ENCODE assay signal across 9 cellular contexts in genomic region chr10:45409347-45409746, GRCh38. TPM values are rescaled to one million over a fixed set of nuclear protein-coding genes. Genes with fewer than 3 reads are reported as not detected.
DNase-seq lines count a peak whose midpoint lies in the region; ATAC-seq and TF ChIP-seq lines count a peak whose summit lies in the region.
"Not testable (repeated sequence)": the region's sequence is repeated elsewhere in the genome, so short reads cannot be mapped to it uniquely, and the experiment has no call there.
"Had no signal": no experiment of that assay in that cellular context is flagged by ENCODE, and none has a peak within 500 bp of the region (broad histone marks: within the 10 kb centered on the region; RNA-seq: fewer than 3 reads in every experiment).

No MANE protein-coding gene starts in this region.

- not testable (repeated sequence) for DNase-seq in CD14-positive monocyte (ENCODE audit: low spot score); naive B cell; stomach

- H3K4me1 Mint-ChIP-seq in CD14-positive monocyte: peaks cover 52% of the 10 kb centered on the region
- peaks cover 25 to 34% (median 27%) of the 10 kb centered on the region in 3 donors for H3K4me1 Mint-ChIP-seq in IgD-negative memory B cell
- H3K4me1 Mint-ChIP-seq in activated T-helper 17 cell treated with anti-CD3 and anti-CD28 coated beads, Interleukin-2, amount 50 U/mL, for 72 hours: peaks cover 22% of the 10 kb centered on the region
- peaks cover 33 to 52% (median 50%) of the 10 kb centered on the region in 3 donors for H3K4me1 Mint-ChIP-seq in naive B cell

- not testable (repeated sequence) for H3K4me3 Mint-ChIP-seq in CD14-positive monocyte, IgD-negative memory B cell
- peak overlapping the region; percentile 71 for H3K4me3 Mint-ChIP-seq in activated T-helper 17 cell treated with anti-CD3 and anti-CD28 coated beads, Interleukin-2, amount 50 U/mL, for 72 hours
- H3K4me3 Mint-ChIP-seq in naive B cell: peak overlapping the region in 1 of 8 donors; percentile 39

- H3K9me3 ChIP-seq in endocrine pancreas (ENCODE audit: control insufficient read depth, low read length); neutrophil; stomach: not testable (repeated sequence)

- peak overlapping the region; percentile 24 for H3K4me3 ChIP-seq in endocrine pancreas (ENCODE audit: control insufficient read depth, insufficient read depth, low read length)
- not testable (repeated sequence) for H3K4me3 ChIP-seq in neutrophil (ENCODE audit: low read depth in 1 of 2, low read length in 1 of 2); stomach

- not testable (repeated sequence) for H3K27me3 Mint-ChIP-seq in CD14-positive monocyte (ENCODE audit: low read depth in 3 of 3); IgD-negative memory B cell; activated T-helper 17 cell treated with anti-CD3 and anti-CD28 coated beads, Interleukin-2, amount 50 U/mL, for 72 hours; naive B cell

- H3K27ac ChIP-seq in neutrophil (peak overlapping the region; percentile 48), stomach (peak overlapping the region in 3 of 5 donors; percentile 2 to 10 (median 7))

- not testable (repeated sequence) for TF ChIP-seq EP300 in stomach (IDR thresholded peaks at IDR 0.05)

- TF ChIP-seq CTCF in CD14-positive monocyte (IDR thresholded peaks at IDR 0.05); neutrophil (IDR thresholded peaks at IDR 0.05); stomach (IDR thresholded peaks at IDR 0.05): not testable (repeated sequence)

- not testable (repeated sequence) for TF ChIP-seq POLR2A in stomach (IDR thresholded peaks at IDR 0.05)

- not testable (repeated sequence) for H3K4me1 ChIP-seq in endocrine pancreas (ENCODE audit: control insufficient read depth, insufficient read depth, low read length); stomach
- H3K4me1 ChIP-seq in neutrophil (ENCODE audit: control insufficient read depth in 1 of 2, insufficient read depth in 1 of 2, low read depth in 1 of 2, low read length in 1 of 2): peaks cover 43 to 56% of the 10 kb centered on the region in 2 experiments

- H3K27me3 ChIP-seq in endocrine pancreas (ENCODE audit: control insufficient read depth, insufficient read depth, low read length); neutrophil; stomach: not testable (repeated sequence)

- not testable (repeated sequence) for H3K9me3 Mint-ChIP-seq in CD14-positive monocyte; IgD-negative memory B cell; activated T-helper 17 cell treated with anti-CD3 and anti-CD28 coated beads, Interleukin-2, amount 50 U/mL, for 72 hours; naive B cell

- H3K36me3 Mint-ChIP-seq in CD14-positive monocyte: peaks cover 75 to 83% of the 10 kb centered on the region in 2 donors
- peaks cover 24% of the 10 kb centered on the region for H3K36me3 Mint-ChIP-seq in IgD-negative memory B cell
- not testable (repeated sequence) for H3K36me3 Mint-ChIP-seq in activated T-helper 17 cell treated with anti-CD3 and anti-CD28 coated beads, Interleukin-2, amount 50 U/mL, for 72 hours (ENCODE audit: low read depth)
- H3K36me3 Mint-ChIP-seq in naive B cell: peaks cover 0 to 23% of the 10 kb centered on the region in 2 donors

- intact Hi-C loops in CD14-positive monocyte (cut with micrococcal nuclease): loop anchor here (5.0 kb wide), 2 partner anchors 37 to 53 kb away; partner anchors contain the start of gene ALOX5 (in 1 of the 2)
- intact Hi-C loops in stomach (cut with DNase I; ENCODE audit: low total_unique reads): not testable (repeated sequence)

- H3K27ac Mint-ChIP-seq in CD14-positive monocyte (peak overlapping the region in 6 of 7 donors; percentile 21 to 77 (median 52)), IgD-negative memory B cell (peak overlapping the region; percentile 56 to 81 (median 74)), naive B cell (peak overlapping the region; percentile 64 to 94 (median 86))
- peak overlapping the region; percentile 45 for H3K27ac Mint-ChIP-seq in activated T-helper 17 cell treated with anti-CD3 and anti-CD28 coated beads, Interleukin-2, amount 50 U/mL, for 72 hours

- H3K36me3 ChIP-seq in endocrine pancreas (ENCODE audit: control insufficient read depth, insufficient read depth, low read length); stomach: not testable (repeated sequence)
- H3K36me3 ChIP-seq in neutrophil: peaks cover 43% of the 10 kb centered on the region

- not testable (repeated sequence) for H3K9ac ChIP-seq in endocrine pancreas (ENCODE audit: control insufficient read depth, insufficient read depth, low read length)

- ATAC-seq in activated T-helper 17 cell treated with anti-CD3 and anti-CD28 coated beads, Interleukin-2, amount 50 U/mL, for 72 hours (replicated peaks); naive B cell (ENCODE audit: low read depth in 2 of 2): not testable (repeated sequence)

RNA-seq across cellular contexts. Expression of gene ALOX5, which starts 35.3 kb away (rescaled TPM):
- polyA plus RNA-seq in CD14-positive monocyte: 100 to 1,000 TPM; 223 to 272 TPM
- 193 TPM for polyA plus RNA-seq in IgD-negative memory B cell
- 1 to 10 TPM; 4.0 to 7.9 TPM for total RNA-seq in activated T-helper 17 cell treated with anti-CD3 and anti-CD28 coated beads, Interleukin-2, amount 50 U/mL, for 72 hours
- 100 to 1,000 TPM; 120 to 202 (median 153) TPM for polyA plus RNA-seq in naive B cell (ENCODE audit: low read depth in 6 of 6)
- 10 to 100 TPM in 3 of 5 donors, 1 to 10 TPM in 2; 3.2 to 39.6 (median 18.1) TPM for total RNA-seq in stomach
- 10 to 100 TPM in 1 of 3 donors, 1 to 10 TPM in 2; 6.3 to 11.1 (median 7.4) TPM for polyA plus RNA-seq in stomach
- total RNA-seq: Caco-2, HepG2 had no signal

Comparison
In these comparisons a context has a peak if more than half of its experiments do, and no peak if none do; other contexts are left out.
1. RNA of gene ALOX5, which starts 35.3 kb away (polyA plus RNA-seq): 223 to 272 TPM in CD14-positive monocyte, 193 TPM in IgD-negative memory B cell (single experiment) and 120 to 202 TPM in naive B cell; 6.3 to 11.1 TPM in stomach; every median in the first group is over 4 times any median in the second.
2. Peak in every context shown above with its lines, with median percentiles within 50 percentile points of each other: H3K27ac Mint-ChIP-seq.